ENCODE assay signal across 1 cellular context in genomic region chr1:182357913-182358312, GRCh38.
TF ChIP-seq lines count a peak whose summit lies in the region.

No MANE protein-coding gene starts in this region.

TF ChIP-seq in K562, 482 proteins besides CTCF, POLR2A, EP300 and RAD21 (continued from another document):
- TF ChIP-seq ZBTB11 (CRISPR knock-in tag; IDR thresholded peaks at IDR 0.05): no peak
- TF ChIP-seq LARP7 (IDR thresholded peaks at IDR 0.05): no peak
- no peak for TF ChIP-seq PHF8 (IDR thresholded peaks at IDR 0.05; ENCODE audit: borderline replicate concordance, low read length)
- TF ChIP-seq CBFA2T2 (conservative IDR thresholded peaks at IDR 0.05): no peak
- TF ChIP-seq RNF2 (IDR thresholded peaks at IDR 0.05): no peak
- TF ChIP-seq HNRNPK (IDR thresholded peaks at IDR 0.05; ENCODE audit: low read depth, low read length, poor library complexity, severe bottlenecking): no peak
- TF ChIP-seq NFE2L1 (tag; IDR thresholded peaks at IDR 0.05; ENCODE audit: borderline replicate concordance, low read depth): no peak
